Comparison of ENCODE assay signal across 9 cellular contexts in the genomic region with DNA sequence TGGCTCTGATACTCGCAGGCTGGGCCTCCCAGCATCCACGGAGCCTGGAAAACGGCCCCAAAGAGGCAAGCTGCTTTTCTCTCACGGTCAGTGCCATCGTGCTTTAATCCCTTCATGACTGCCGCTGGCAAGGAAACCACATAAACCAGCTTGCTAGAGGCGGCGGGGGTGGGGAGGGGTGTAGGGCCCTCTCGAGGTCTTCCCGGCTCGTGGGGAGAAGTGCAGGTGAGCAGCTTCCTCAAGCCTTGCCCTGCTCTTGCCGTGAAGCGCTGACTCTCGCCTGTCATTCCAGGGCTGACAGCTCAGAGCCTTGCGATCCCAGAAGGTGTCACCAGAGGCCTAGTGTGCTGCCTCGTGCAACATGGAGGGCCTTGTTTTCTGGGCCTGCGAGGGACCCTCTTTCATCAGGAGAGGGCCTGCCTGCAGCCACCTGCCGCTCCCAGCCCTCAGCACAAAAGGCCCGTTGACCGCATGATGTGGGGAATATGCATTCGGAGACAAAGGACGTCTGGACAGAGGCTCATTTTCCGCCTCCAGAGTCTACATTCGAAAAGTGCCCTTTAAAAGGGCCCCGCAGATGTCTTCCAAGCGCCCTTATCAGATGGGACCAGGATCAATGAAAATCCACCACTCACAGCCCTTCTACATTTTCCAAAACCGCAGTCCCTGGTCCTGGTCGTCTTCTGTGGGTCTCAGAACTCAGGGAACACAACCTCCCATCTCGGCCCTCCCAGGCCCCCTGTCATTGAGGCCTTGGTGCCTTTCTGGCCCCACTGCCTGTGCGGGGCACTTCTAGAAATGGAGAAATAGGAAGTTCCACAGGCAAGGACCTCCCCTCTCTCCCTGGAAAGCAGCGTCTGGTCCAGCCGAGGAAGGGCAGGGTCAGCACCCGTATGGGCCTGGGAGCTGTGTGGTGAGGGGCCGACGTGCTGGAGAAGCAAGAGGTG. TPM values are rescaled to one million over a fixed set of nuclear protein-coding genes. Genes with fewer than 3 reads are reported as not detected.
DNase-seq lines count a peak whose midpoint lies in the region; ATAC-seq and TF ChIP-seq lines count a peak whose summit lies in the region.
"Had no signal": no experiment of that assay in that cellular context is flagged by ENCODE, and none has a peak within 500 bp of the region (broad histone marks: within the 10 kb centered on the region; RNA-seq: fewer than 3 reads in every experiment).

No MANE protein-coding gene starts in this region.

- peak overlapping the region; percentile 1 to 92 (median 73) for H3K27ac ChIP-seq in adrenal gland

- DNase-seq in GM20000 (ENCODE audit: low spot score): peak; percentile 32
- peak; percentile 38 to 81 (median 67) for DNase-seq in adrenal gland
- DNase-seq in left cardiac atrium: peak; percentile 24
- DNase-seq in retina: peak; percentile 87
- no peak for DNase-seq in HK-2 (ENCODE audit: unreplicated experiment)
- no peak for DNase-seq in SHP77 (lab: John Stamatoyannopoulos, UW)
- no peak for DNase-seq in SW480 (ENCODE audit: low spot score)
- DNase-seq in NCI-H1436 treated with DMSO at 0.1 percent for 48 hours (lab: John Stamatoyannopoulos, UW): no peak

- no peaks in the 10 kb centered on the region for H3K27me3 ChIP-seq in adrenal gland

- TF ChIP-seq CTCF in GM20000 (IDR thresholded peaks at IDR 0.05; ENCODE audit: extremely low read depth, missing control alignments): no peak
- TF ChIP-seq CTCF in adrenal gland (IDR thresholded peaks at IDR 0.05): peak in 3 of 6 experiments; percentile 1 to 28 (median 27)

- H3K9me3 ChIP-seq in adrenal gland (replicated peaks in 1 of 3): no peaks in the 10 kb centered on the region

- peak; percentile 11 to 24 for ATAC-seq in left cardiac atrium
- ATAC-seq: activated T-helper 17 cell treated with anti-CD3 and anti-CD28 coated beads, Interleukin-2, amount 50 U/mL, for 72 hours had no signal

- peaks cover 0 to 41% of the 10 kb centered on the region in 2 donors for H3K36me3 ChIP-seq in adrenal gland (replicated peaks in 1 of 2)

- TF ChIP-seq POLR2A in adrenal gland (IDR thresholded peaks at IDR 0.05): peak in 1 of 2 donors; percentile 38

- 24 to 41% (median 36%) methylated on average over 16 to 35 of the region's 35 CpGs for WGBS in adrenal gland, 4 donors

- H3K4me3 ChIP-seq in adrenal gland: peak overlapping the region in 1 of 4 donors; percentile 20

- peaks cover 42 to 53% of the 10 kb centered on the region in 2 donors for H3K4me1 ChIP-seq in adrenal gland (replicated peaks in 1 of 2)

- intact Hi-C loops in adrenal gland (cut with DNase I) (no loop called here), left cardiac atrium (cut with DNase I) (loop anchor here in 1 of 2 donors (5.0 kb wide), 1 partner anchor 57 kb away; no protein-coding TSS in a partner anchor)

RNA-seq across cellular contexts. Expression of a gene that starts 58.7 kb away (rescaled TPM):
- 10 to 100 TPM; 23.0 to 64.7 (median 41.9) TPM for total RNA-seq in adrenal gland
- 10 to 100 TPM; 20.2 to 30.4 (median 23.6) TPM for polyA plus RNA-seq in adrenal gland
- total RNA-seq in left cardiac atrium: 10 to 100 TPM; 22.9 to 25.7 TPM

Comparison
In these comparisons a context has a peak if more than half of its experiments do, and no peak if none do; other contexts are left out.
1. DNase-seq: peak in GM20000 (single experiment), adrenal gland (7 of 7), left cardiac atrium (single experiment) and retina (single experiment); none in HK-2 (single experiment), SHP77 (0 of 2), SW480 (single experiment) and NCI-H1436 treated with DMSO at 0.1 percent for 48 hours (single experiment).